In the genomic region with DNA sequence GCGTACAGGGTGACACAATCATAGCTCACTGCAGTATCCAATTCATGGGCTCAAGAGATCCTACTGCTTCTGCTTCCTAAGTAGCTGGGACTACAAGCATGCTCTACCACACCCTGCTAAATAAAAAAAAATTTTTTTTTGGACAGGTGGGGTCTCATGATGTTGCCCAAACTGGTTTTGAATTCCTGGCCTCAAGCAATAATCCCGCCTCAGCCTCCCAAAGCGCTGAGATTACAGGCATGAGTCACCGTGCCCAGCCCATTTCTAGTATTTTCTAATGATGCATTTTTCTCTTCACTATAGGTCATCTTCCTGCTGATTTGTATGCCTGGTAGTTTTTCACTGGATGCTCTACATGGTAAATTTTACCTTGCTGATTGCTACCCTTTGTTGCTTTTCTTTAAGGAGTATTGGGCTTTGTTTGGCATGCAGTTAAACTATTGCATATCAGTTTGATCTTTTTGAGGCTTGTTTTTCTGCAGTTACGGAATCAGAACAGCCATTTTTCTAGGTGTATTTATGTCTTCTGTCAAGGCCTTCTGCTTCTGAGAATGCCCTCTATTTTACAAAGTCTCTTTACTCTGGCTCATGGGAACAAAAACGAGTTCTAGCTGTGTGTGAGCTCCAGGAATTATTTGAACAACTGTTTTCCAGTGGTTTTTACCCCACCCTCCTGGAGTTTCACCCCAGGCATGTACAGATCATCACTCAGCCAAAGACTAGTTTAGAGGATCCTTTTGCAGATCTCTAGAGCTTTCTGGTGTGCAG, we compare ENCODE assay signal across 23 cellular contexts. TPM values are rescaled to one million over a fixed set of nuclear protein-coding genes. Genes with fewer than 3 reads are reported as not detected.
A peak's percentile ranks its signal among the peaks of the same experiment; 100 is the strongest.
DNase-seq lines count a peak whose midpoint lies in the region; ATAC-seq and TF ChIP-seq lines count a peak whose summit lies in the region.
"Had no signal": no experiment of that assay in that cellular context is flagged by ENCODE, and none has a peak within 500 bp of the region (broad histone marks: within the 10 kb centered on the region; RNA-seq: fewer than 3 reads in every experiment).

No MANE protein-coding gene starts in this region.

- H3K9me3 ChIP-seq in GM23248 (ENCODE audit: low read depth) (no peaks in the 10 kb centered on the region), PC-9 (ENCODE audit: insufficient read depth, low read depth) (no peaks in the 10 kb centered on the region)
- H3K9me3 ChIP-seq in naive thymus-derived CD4-positive, alpha-beta T cell (ENCODE audit: control insufficient read depth in 2 of 3, low read length in 3 of 3), result no peaks in the 10 kb centered on the region
- H3K9me3 ChIP-seq: sigmoid colon, uterus had no signal

- BruUV-seq in PC-9 (replicated peaks; lab: Mats Ljungman, UMichigan), result no TSS peak

- H4K20me1 ChIP-seq in GM23248 (ENCODE audit: insufficient read depth) (no peaks in the 10 kb centered on the region), PC-9 (ENCODE audit: insufficient read depth) (no peaks in the 10 kb centered on the region)

- no peaks in the 10 kb centered on the region for H3K9me3 Mint-ChIP-seq in progenitor cell of endocrine pancreas (ENCODE audit: low read depth)
- peaks cover 0 to 13% (median 0%) of the 10 kb centered on the region in 11 donors for H3K9me3 Mint-ChIP-seq in naive thymus-derived CD4-positive, alpha-beta T cell

- no peak overlapping the region for H3K9ac ChIP-seq in GM23248

- 60 to 63% methylated on average over 6 of the region's 6 CpGs for WGBS in GM23248 (ENCODE audit: low coverage in 1 of 2, low lambda C conversion rate in 2 of 2, missing lambda C conversion rate in 2 of 2), 2 experiments

- H3K27me3 ChIP-seq in GM23248 (replicated peaks; ENCODE audit: insufficient read depth), result no peaks in the 10 kb centered on the region
- H3K27me3 ChIP-seq in PC-9 (ENCODE audit: insufficient read depth, low read depth), result no peaks in the 10 kb centered on the region
- H3K27me3 ChIP-seq in naive thymus-derived CD4-positive, alpha-beta T cell (ENCODE audit: control insufficient read depth in 2 of 2, insufficient read depth in 2 of 2, low read length in 2 of 2), result no peaks in the 10 kb centered on the region
- H3K27me3 ChIP-seq: sigmoid colon, uterus had no signal

- H3K4me2 ChIP-seq in GM23248 (ENCODE audit: unreplicated experiment), result no peak overlapping the region
- peak overlapping the region; percentile 40 for H3K4me2 ChIP-seq in PC-9

- peak overlapping the region; percentile 40 for H3K27ac Mint-ChIP-seq in progenitor cell of endocrine pancreas
- H3K27ac Mint-ChIP-seq in naive thymus-derived CD4-positive, alpha-beta T cell, result no peak overlapping the region

- H3K36me3 Mint-ChIP-seq in progenitor cell of endocrine pancreas (ENCODE audit: insufficient read depth), result no peaks in the 10 kb centered on the region
- H3K36me3 Mint-ChIP-seq in naive thymus-derived CD4-positive, alpha-beta T cell, result no peaks in the 10 kb centered on the region

- DNase-seq in GM23248, result peak; percentile 32
- peak; percentile 72 to 86 for DNase-seq in PC-9
- no peak for DNase-seq in epithelial cell of prostate (ENCODE audit: low read depth, low spot score)
- DNase-seq in progenitor cell of endocrine pancreas (ENCODE audit: low spot score, unreplicated experiment), result no peak
- DNase-seq in NCI-H82 (lab: John Stamatoyannopoulos, UW), result no peak
- no peak for DNase-seq in naive thymus-derived CD4-positive, alpha-beta T cell
- no peak for DNase-seq in NK-92 treated with Interleukin-12 subunit alpha and Interleukin-12 subunit beta, amount 100 ng/mL, for 24 hours (lab: John Stamatoyannopoulos, UW)
- DNase-seq: activated CD8-positive, alpha-beta memory T cell treated with anti-CD3 and anti-CD28 coated beads for 24 hours; activated naive CD4-positive, alpha-beta T cell treated with Interleukin-2 at 50 U/mL for 16 hours; activated T-cell treated with anti-CD3 and anti-CD28 coated beads, Interleukin-2, amount 50 U/mL, for 4 hours; amniotic stem cell; DMS 273 treated with DMSO at 0.1 percent for 48 hours; foreskin melanocyte; hippocampal formation; MM.1S; NCI-H1436; NCI-H524; posterior cingulate gyrus; sigmoid colon; uterus had no signal

- H3K4me3 ChIP-seq in GM23248 (no peak overlapping the region), PC-9 (no peak overlapping the region)
- no peak overlapping the region for H3K4me3 ChIP-seq in naive thymus-derived CD4-positive, alpha-beta T cell (ENCODE audit: low read length)
- H3K4me3 ChIP-seq: sigmoid colon, uterus had no signal

- H3K9me2 ChIP-seq in GM23248 (ENCODE audit: insufficient read depth), result no peaks in the 10 kb centered on the region
- H3K9me2 ChIP-seq in PC-9 (ENCODE audit: insufficient read depth), result no peaks in the 10 kb centered on the region

- H3K79me2 ChIP-seq in GM23248 (ENCODE audit: insufficient read depth) (no peaks in the 10 kb centered on the region), PC-9 (ENCODE audit: low read depth) (no peaks in the 10 kb centered on the region)

- H3K27me3 Mint-ChIP-seq in progenitor cell of endocrine pancreas, result peaks cover 3% of the 10 kb centered on the region
- H3K27me3 Mint-ChIP-seq in naive thymus-derived CD4-positive, alpha-beta T cell, result peaks cover 4 to 39% (median 35%) of the 10 kb centered on the region in 5 donors

- H3F3A ChIP-seq in GM23248 (ENCODE audit: insufficient read depth) (peaks cover 19% of the 10 kb centered on the region), PC-9 (ENCODE audit: insufficient read depth, low read depth) (peaks cover 31% of the 10 kb centered on the region)

- H3K36me3 ChIP-seq in GM23248 (ENCODE audit: low read depth), result no peaks in the 10 kb centered on the region
- H3K36me3 ChIP-seq in PC-9 (ENCODE audit: low read depth), result no peaks in the 10 kb centered on the region
- H3K36me3 ChIP-seq in naive thymus-derived CD4-positive, alpha-beta T cell (ENCODE audit: control insufficient read depth in 2 of 3, insufficient read depth in 3 of 3, low read length in 3 of 3), result no peaks in the 10 kb centered on the region
- H3K36me3 ChIP-seq: sigmoid colon, uterus had no signal

- no peaks in the 10 kb centered on the region for H3K4me1 Mint-ChIP-seq in progenitor cell of endocrine pancreas (ENCODE audit: low read depth)
- peaks cover 0 to 7% (median 0%) of the 10 kb centered on the region in 7 donors for H3K4me1 Mint-ChIP-seq in naive thymus-derived CD4-positive, alpha-beta T cell

- TF ChIP-seq CTCF in PC-9 (conservative IDR thresholded peaks at IDR 0.05) (no peak), progenitor cell of endocrine pancreas (IDR thresholded peaks at IDR 0.05; ENCODE audit: unreplicated experiment) (no peak)

- H2AFZ ChIP-seq in GM23248, result no peak overlapping the region
- H2AFZ ChIP-seq in PC-9, result no peak overlapping the region

- no peak overlapping the region for H3K27ac ChIP-seq in GM23248
- H3K27ac ChIP-seq in PC-9, result peak overlapping the region; percentile 66
- peak overlapping the region; percentile 29 for H3K27ac ChIP-seq in epithelial cell of prostate
- no peak overlapping the region for H3K27ac ChIP-seq in naive thymus-derived CD4-positive, alpha-beta T cell (ENCODE audit: low read depth, low read length)
- H3K27ac ChIP-seq: HL-60, sigmoid colon, uterus had no signal

- in situ Hi-C loops in GM23248 (cut with MboI), result no loop called here

- CTCF ChIA-PET in PC-9 (lab: Charles Lee), result interaction anchor here (1.2 kb wide), 1 partner anchor 11 kb away, joined by 4 read pairs; no protein-coding TSS in a partner anchor
- CTCF ChIA-PET in naive thymus-derived CD4-positive, alpha-beta T cell (lab: Charles Lee), result interaction anchor here (0.6 kb wide), 1 partner anchor 1386 kb away, joined by 3 read pairs; no protein-coding TSS in a partner anchor

- POLR2A ChIA-PET in PC-9 (lab: Charles Lee; ENCODE audit: unreplicated experiment), result no interaction called here
- POLR2A ChIA-PET in naive thymus-derived CD4-positive, alpha-beta T cell (lab: Charles Lee), result no interaction called here

- ATAC-seq in GM19351 (IDR thresholded peaks at IDR 0.05; ENCODE audit: unreplicated experiment), result no peak
- no peak for ATAC-seq in naive thymus-derived CD4-positive, alpha-beta T cell
- ATAC-seq: activated T-cell treated with anti-CD3 and anti-CD28 coated beads, Interleukin-2, amount 50 U/mL, for 4 hours; Right ventricle myocardium inferior had no signal

- intact Hi-C loops in PC-9 (cut with micrococcal nuclease; ENCODE audit: unreplicated experiment), result no loop called here
- intact Hi-C loops in naive thymus-derived CD4-positive, alpha-beta T cell (cut with micrococcal nuclease), result no loop called here

- H3K4me3 Mint-ChIP-seq in progenitor cell of endocrine pancreas (ENCODE audit: low read depth), result no peak overlapping the region
- no peak overlapping the region for H3K4me3 Mint-ChIP-seq in naive thymus-derived CD4-positive, alpha-beta T cell
- H3K4me3 Mint-ChIP-seq: activated T-cell treated with anti-CD3 and anti-CD28 coated beads, Interleukin-2, amount 50 U/mL, for 4 hours had no signal

- H3K4me1 ChIP-seq in GM23248 (ENCODE audit: insufficient read depth), result peaks cover 15% of the 10 kb centered on the region; the same call in 1 of the 2 replicates
- H3K4me1 ChIP-seq in PC-9 (replicated peaks; ENCODE audit: insufficient read depth), result peaks cover 33% of the 10 kb centered on the region
- H3K4me1 ChIP-seq in naive thymus-derived CD4-positive, alpha-beta T cell (ENCODE audit: control insufficient read depth in 2 of 2, insufficient read depth in 2 of 2, low read length in 2 of 2), result no peaks in the 10 kb centered on the region
- H3K4me1 ChIP-seq: sigmoid colon, uterus had no signal

RNA-seq across cellular contexts. Expression of a gene that starts 14.3 kb away (rescaled TPM):
- total RNA-seq in GM23248 (2014; rRNA removed; shearing (Covaris generic)), result 183 and 272 TPM in 2 replicates
- 128 and 136 TPM in 2 replicates for polyA plus RNA-seq in GM23248 (2016; fragmentation: Nextera tagmentation; extraction: Ambion mirVana)
- 61.8 and 101 TPM in 2 replicates for total RNA-seq in PC-9 (2021)
- total RNA-seq in progenitor cell of endocrine pancreas, result 81.1 and 89.9 TPM in 2 replicates
- 10 to 100 TPM; 26.8 to 48.2 (median 42.6) TPM for total RNA-seq in naive thymus-derived CD4-positive, alpha-beta T cell
- 10 to 100 TPM; 35.3 to 51.9 TPM for polyA plus RNA-seq in naive thymus-derived CD4-positive, alpha-beta T cell

RNA-seq across cellular contexts. Expression of a gene that starts 36.7 kb away (rescaled TPM):
- 94.6 and 102 TPM in 2 replicates for total RNA-seq in GM23248 (2014; rRNA removed; shearing (Covaris generic))
- polyA plus RNA-seq in GM23248 (2016; fragmentation: Nextera tagmentation; extraction: Ambion mirVana), result 104 TPM in 2 replicates
- total RNA-seq in PC-9 (2021) (82.6 and 91.1 TPM in 2 replicates), progenitor cell of endocrine pancreas (198 and 207 TPM in 2 replicates)
- 1 to 10 TPM in 2 of 5 experiments, under 1 TPM in 1, not detected in 2; 0.76 to 2.7 (median 1.9) TPM for total RNA-seq in naive thymus-derived CD4-positive, alpha-beta T cell
- not detected for polyA plus RNA-seq in naive thymus-derived CD4-positive, alpha-beta T cell

Comparison
In these comparisons a context has a peak if more than half of its experiments do, and no peak if none do; other contexts are left out.
1. DNase-seq: peak in GM23248 (single experiment) and PC-9 (2 of 2); none in epithelial cell of prostate (single experiment), progenitor cell of endocrine pancreas (single experiment), NCI-H82 (single experiment), naive thymus-derived CD4-positive, alpha-beta T cell (0 of 9) and NK-92 treated with Interleukin-12 subunit alpha and Interleukin-12 subunit beta, amount 100 ng/mL, for 24 hours (single experiment).
2. H3K27ac ChIP-seq: peak in PC-9 (single experiment) and epithelial cell of prostate (single experiment); none in GM23248 (single experiment) and naive thymus-derived CD4-positive, alpha-beta T cell (single experiment).
3. RNA of a gene that starts 36.7 kb away (total RNA-seq): 198 to 207 TPM in progenitor cell of endocrine pancreas, 94.6 to 102 TPM in GM23248 and 82.6 to 91.1 TPM in PC-9; 0.76 to 2.7 TPM in naive thymus-derived CD4-positive, alpha-beta T cell; every median in the first group is over 10 times any median in the second.